Comparison of ENCODE assay signal across 8 cellular contexts in the genomic region with DNA sequence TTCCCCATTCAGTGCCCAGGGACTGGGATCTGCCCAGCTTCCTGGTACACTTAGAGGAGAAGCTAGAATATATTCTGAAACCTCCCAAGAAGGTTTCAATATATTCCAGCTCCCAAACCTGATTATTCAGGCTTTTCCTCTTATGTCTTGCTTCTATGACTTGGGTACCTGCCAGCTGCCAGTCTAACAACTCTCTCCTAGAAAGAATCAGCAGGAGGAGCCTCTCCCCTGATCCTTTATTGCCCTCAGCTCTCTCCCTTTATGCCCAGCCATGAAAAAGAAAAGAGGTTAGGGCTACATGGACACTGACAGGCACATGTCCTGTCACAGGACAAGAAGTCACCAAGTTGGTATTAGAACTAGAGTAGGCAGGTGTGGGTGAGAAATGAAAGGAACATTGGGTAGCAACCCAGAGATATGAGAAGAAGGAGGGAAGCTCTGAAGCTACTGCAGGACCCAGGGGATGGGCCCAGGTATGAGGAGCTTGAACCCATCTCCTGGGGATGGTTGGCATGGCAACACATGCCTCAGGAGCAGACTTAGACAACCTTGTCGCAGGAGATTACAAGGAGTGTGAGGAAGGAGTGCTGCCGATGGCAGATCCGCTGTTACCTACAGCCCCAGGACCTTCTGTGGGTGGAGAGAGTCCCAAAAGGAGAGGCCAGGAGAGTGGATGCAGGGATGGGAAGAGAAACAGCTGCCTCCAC. TPM values are rescaled to one million over a fixed set of nuclear protein-coding genes. Genes with fewer than 3 reads are reported as not detected.
DNase-seq lines count a peak whose midpoint lies in the region; TF ChIP-seq lines count a peak whose summit lies in the region.

No MANE protein-coding gene starts in this region.

- H3K36me3 ChIP-seq in SK-N-MC (ENCODE audit: insufficient read depth, low read length): no peaks in the 10 kb centered on the region
- no peaks in the 10 kb centered on the region for H3K36me3 ChIP-seq in skeletal muscle tissue (ENCODE audit: control insufficient read depth in 3 of 3, insufficient read depth in 3 of 3, low read length in 3 of 3)

- H3K4me1 ChIP-seq in skeletal muscle tissue (ENCODE audit: control insufficient read depth in 3 of 3, insufficient read depth in 3 of 3, low read length in 3 of 3): peaks cover 19 to 57% (median 29%) of the 10 kb centered on the region in 3 donors

- peak; percentile 39 for DNase-seq in NCI-H2171 treated with DMSO at 0.1 percent for 48 hours (lab: John Stamatoyannopoulos, UW)
- DNase-seq in NCI-H2171 (lab: John Stamatoyannopoulos, UW): no peak
- DNase-seq in SK-N-MC (ENCODE audit: low read depth, low spot score): no peak
- DNase-seq in fibroblast of pulmonary artery (ENCODE audit: low read depth): no peak
- DNase-seq in amygdala (lab: John Stamatoyannopoulos, UW): no peak
- DNase-seq in cerebellar nuclear complex (lab: John Stamatoyannopoulos, UW): no peak
- DNase-seq in GM19240 (ENCODE audit: insufficient read length, low spot score): no peak

- peaks cover 3 to 28% (median 18%) of the 10 kb centered on the region in 3 donors for H3K27me3 ChIP-seq in skeletal muscle tissue (ENCODE audit: control insufficient read depth in 3 of 3, insufficient read depth in 3 of 3, low read length in 3 of 3)

- H3K4me3 ChIP-seq in SK-N-MC (peak overlapping the region; percentile 86), fibroblast of pulmonary artery (replicated peaks; ENCODE audit: low read depth, low read length) (peak overlapping the region; percentile 85), skeletal muscle tissue (ENCODE audit: low read length in 3 of 3) (peak overlapping the region in 2 of 3 donors; percentile 88 to 89)

- H3K9me3 ChIP-seq in SK-N-MC (ENCODE audit: low read depth, low read length): no peaks in the 10 kb centered on the region
- H3K9me3 ChIP-seq in skeletal muscle tissue (ENCODE audit: control insufficient read depth in 3 of 3, low read length in 3 of 3): no peaks in the 10 kb centered on the region

- H3K9ac ChIP-seq in SK-N-MC (ENCODE audit: insufficient read length) (peak overlapping the region; percentile 28), skeletal muscle tissue (ENCODE audit: low read depth in 1 of 3, low read length in 3 of 3) (peak overlapping the region in 2 of 3 donors; percentile 56 to 81)

- no peak overlapping the region for H3K27ac ChIP-seq in SK-N-MC
- no peak overlapping the region for H3K27ac ChIP-seq in skeletal muscle tissue (ENCODE audit: low read depth, low read length)

- no peak for TF ChIP-seq CTCF in fibroblast of pulmonary artery (IDR thresholded peaks at IDR 0.05; ENCODE audit: low read length, missing control alignments)

RNA-seq across cellular contexts. Expression of a gene that starts 2.0 kb away (rescaled TPM):
- total RNA-seq in skeletal muscle tissue: 4.2 TPM

RNA-seq across cellular contexts. Expression of a gene that starts 27.4 kb away (rescaled TPM):
- 37.6 TPM for total RNA-seq in skeletal muscle tissue

RNA-seq across cellular contexts. Expression of a gene that starts 35.7 kb away (rescaled TPM):
- 56.9 TPM for total RNA-seq in skeletal muscle tissue

RNA-seq across cellular contexts. Expression of a gene that starts 49.4 kb away (rescaled TPM):
- under 0.01 TPM for total RNA-seq in skeletal muscle tissue
